Comparison of ENCODE assay signal across 9 cellular contexts in genomic region chr3:194640829-194641228, GRCh38. TPM values are rescaled to one million over a fixed set of nuclear protein-coding genes. Genes with fewer than 3 reads are reported as not detected.
DNase-seq lines count a peak whose midpoint lies in the region; ATAC-seq and TF ChIP-seq lines count a peak whose summit lies in the region.
"Had no signal": no experiment of that assay in that cellular context is flagged by ENCODE, and none has a peak within 500 bp of the region (broad histone marks: within the 10 kb centered on the region; RNA-seq: fewer than 3 reads in every experiment).

No MANE protein-coding gene starts in this region.

- ATAC-seq in natural killer cell: peak; percentile 39 to 59 (median 40)
- no peak for ATAC-seq in natural killer cell treated with Interleukin-12 subunit alpha and Interleukin-12 subunit beta and Interleukin-15 and Interleukin-18, amount 100 ng/mL, for 72 hours

- peaks cover 0 to 4% of the 10 kb centered on the region in 2 donors for H3K4me1 Mint-ChIP-seq in natural killer cell
- peaks cover 0 to 4% of the 10 kb centered on the region in 2 donors for H3K4me1 Mint-ChIP-seq in natural killer cell treated with Interleukin-12 subunit alpha and Interleukin-12 subunit beta and Interleukin-15 and Interleukin-18, amount 100 ng/mL, for 72 hours (ENCODE audit: low read depth in 2 of 2)

- H3K27ac ChIP-seq in uterus: peak overlapping the region; percentile 42 to 54
- H3K27ac ChIP-seq: neutrophil had no signal

- H3K9me3 ChIP-seq in uterus: no peaks in the 10 kb centered on the region
- H3K9me3 ChIP-seq: neutrophil had no signal

- H3K27me3 ChIP-seq in uterus: no peaks in the 10 kb centered on the region
- H3K27me3 ChIP-seq: neutrophil had no signal

- in situ Hi-C loops in GM13976 (cut with MboI; ENCODE audit: low sequenced_read_pairs, unreplicated experiment): no loop called here

- TF ChIP-seq CTCF in natural killer cell (IDR thresholded peaks at IDR 0.05) (no peak), uterus (IDR thresholded peaks at IDR 0.05) (no peak), GM13976 (IDR thresholded peaks at IDR 0.05; ENCODE audit: borderline replicate concordance, control extremely low read depth, extremely low read depth, insufficient read depth, missing control alignments) (no peak)

- H3K27ac Mint-ChIP-seq in natural killer cell: no peak overlapping the region
- no peak overlapping the region for H3K27ac Mint-ChIP-seq in natural killer cell treated with Interleukin-12 subunit alpha and Interleukin-12 subunit beta and Interleukin-15 and Interleukin-18, amount 100 ng/mL, for 72 hours

- H3K36me3 ChIP-seq in uterus: no peaks in the 10 kb centered on the region

- no peaks in the 10 kb centered on the region for H3K9me3 Mint-ChIP-seq in natural killer cell
- H3K9me3 Mint-ChIP-seq in natural killer cell treated with Interleukin-12 subunit alpha and Interleukin-12 subunit beta and Interleukin-15 and Interleukin-18, amount 100 ng/mL, for 72 hours: no peaks in the 10 kb centered on the region

- TF ChIP-seq POLR2A in uterus (IDR thresholded peaks at IDR 0.05): no peak

- intact Hi-C loops in natural killer cell (cut with micrococcal nuclease) (no loop called here), uterus (cut with DNase I; ENCODE audit: low total_unique reads) (no loop called here)

- DNase-seq in natural killer cell: no peak
- no peak for DNase-seq in natural killer cell treated with Interleukin-12 subunit alpha and Interleukin-12 subunit beta and Interleukin-15 and Interleukin-18, amount 100 ng/mL, for 72 hours (ENCODE audit: low spot score)
- peak; percentile 55 for DNase-seq in activated CD8-positive, alpha-beta memory T cell treated with anti-CD3 and anti-CD28 coated beads, Interleukin-2, amount 50 U/mL, for 4 hours
- DNase-seq in iris pigment epithelial cell (ENCODE audit: low read depth): peak; percentile 27
- DNase-seq in uterus: no peak
- no peak for DNase-seq in GM13976 (ENCODE audit: low spot score)
- no peak for DNase-seq in pons (ENCODE audit: low spot score)
- DNase-seq in hepatic stellate cell (ENCODE audit: low spot score): no peak

- H3K36me3 Mint-ChIP-seq in natural killer cell: peaks cover 8% of the 10 kb centered on the region
- H3K36me3 Mint-ChIP-seq in natural killer cell treated with Interleukin-12 subunit alpha and Interleukin-12 subunit beta and Interleukin-15 and Interleukin-18, amount 100 ng/mL, for 72 hours: peaks cover 26% of the 10 kb centered on the region

- no peak overlapping the region for H3K4me3 ChIP-seq in uterus

- H3K4me3 Mint-ChIP-seq in natural killer cell: no peak overlapping the region
- no peak overlapping the region for H3K4me3 Mint-ChIP-seq in natural killer cell treated with Interleukin-12 subunit alpha and Interleukin-12 subunit beta and Interleukin-15 and Interleukin-18, amount 100 ng/mL, for 72 hours

- H3K4me1 ChIP-seq in uterus: no peaks in the 10 kb centered on the region

- H3K27me3 Mint-ChIP-seq in natural killer cell (ENCODE audit: low read depth in 2 of 2): no peaks in the 10 kb centered on the region
- H3K27me3 Mint-ChIP-seq in natural killer cell treated with Interleukin-12 subunit alpha and Interleukin-12 subunit beta and Interleukin-15 and Interleukin-18, amount 100 ng/mL, for 72 hours: no peaks in the 10 kb centered on the region

RNA-seq across cellular contexts. Expression of gene TMEM44, which starts 7.6 kb away (rescaled TPM):
- 1 to 10 TPM; 2.1 to 3.0 (median 2.8) TPM for total RNA-seq in natural killer cell
- 1 to 10 TPM; 4.7 to 8.5 TPM for total RNA-seq in natural killer cell treated with Interleukin-12 subunit alpha and Interleukin-12 subunit beta and Interleukin-15 and Interleukin-18, amount 100 ng/mL, for 72 hours
- total RNA-seq in uterus: 10 to 100 TPM in 3 of 4 donors, 1 to 10 TPM in 1; 6.5 to 24.5 (median 19.5) TPM

RNA-seq across cellular contexts. Expression of gene LSG1, which starts 31.2 kb away (rescaled TPM):
- total RNA-seq in natural killer cell: 10 to 100 TPM; 56.4 to 67.6 (median 64.9) TPM
- total RNA-seq in natural killer cell treated with Interleukin-12 subunit alpha and Interleukin-12 subunit beta and Interleukin-15 and Interleukin-18, amount 100 ng/mL, for 72 hours: 10 to 100 TPM; 38.7 to 63.3 TPM
- 10 to 100 TPM in 3 of 4 donors, 1 to 10 TPM in 1; 7.9 to 58.1 (median 45.0) TPM for total RNA-seq in uterus

RNA-seq across cellular contexts. Expression of gene FAM43A, which starts 44.9 kb away (rescaled TPM):
- total RNA-seq in natural killer cell (10 to 100 TPM; 13.2 to 35.2 (median 21.6) TPM), uterus (10 to 100 TPM; 12.9 to 25.2 (median 19.3) TPM)
- 10 to 100 TPM; 11.6 to 50.2 TPM for total RNA-seq in natural killer cell treated with Interleukin-12 subunit alpha and Interleukin-12 subunit beta and Interleukin-15 and Interleukin-18, amount 100 ng/mL, for 72 hours

Comparison
In these comparisons a context has a peak if more than half of its experiments do, and no peak if none do; other contexts are left out.
1. ATAC-seq: peak in natural killer cell (3 of 3); none in natural killer cell treated with Interleukin-12 subunit alpha and Interleukin-12 subunit beta and Interleukin-15 and Interleukin-18, amount 100 ng/mL, for 72 hours (0 of 2).
2. DNase-seq: peak in activated CD8-positive, alpha-beta memory T cell treated with anti-CD3 and anti-CD28 coated beads, Interleukin-2, amount 50 U/mL, for 4 hours (single experiment) and iris pigment epithelial cell (single experiment); none in natural killer cell (single experiment), natural killer cell treated with Interleukin-12 subunit alpha and Interleukin-12 subunit beta and Interleukin-15 and Interleukin-18, amount 100 ng/mL, for 72 hours (single experiment), uterus (0 of 2), GM13976 (single experiment), pons (single experiment) and hepatic stellate cell (single experiment).